21 cellular contexts compared by ENCODE assay signal in genomic region chr21:22200378-22201092, GRCh38.
"Had no signal": no experiment of that assay in that cellular context is flagged by ENCODE, and none has a peak within 500 bp of the region (broad histone marks: within the 10 kb centered on the region; RNA-seq: fewer than 3 reads in every experiment).

No MANE protein-coding gene starts in this region.

- H3K4me3 ChIP-seq: adrenal gland, breast epithelium, gastroesophageal sphincter, heart right ventricle, spleen, testis had no signal

- H3K36me3 ChIP-seq: adrenal gland, breast epithelium, gastroesophageal sphincter, heart right ventricle, neutrophil, spleen had no signal

- H3K9me3 ChIP-seq: adrenal gland, breast epithelium, gastroesophageal sphincter, neutrophil, testis had no signal

- H3K4me1 ChIP-seq: adrenal gland, breast epithelium, gastroesophageal sphincter, heart right ventricle, spleen, testis had no signal

- H3K9me3 Mint-ChIP-seq: activated CD4-positive, alpha-beta T cell treated with anti-CD3 and anti-CD28 coated beads, Interleukin-2, amount 10 ng/mL, durations not matched to agents 7 days and 5 days; stimulated activated memory B cell treated with anti-CD40 and anti-IgM and Interleukin-4, amounts not matched to agents 10 μg/mL and 1 μg/mL and 100 μg/mL, for 72 hours; T-helper 1 cell treated with Interleukin-12 subunit alpha and Interleukin-12 subunit beta and Interleukin-4 antibody, amounts not matched to agents 30 μg/mL and 1 μg/mL, for 36 hours had no signal

- H3K4me3 Mint-ChIP-seq: activated CD4-positive, alpha-beta T cell treated with anti-CD3 and anti-CD28 coated beads, Interleukin-2, amount 10 ng/mL, durations not matched to agents 7 days and 5 days; activated naive CD4-positive, alpha-beta T cell treated with anti-CD3 and anti-CD28 coated beads, Interleukin-2, amount 50 U/mL, for 24 hours; immature natural killer cell; naive thymus-derived CD8-positive, alpha-beta T cell; stimulated activated memory B cell treated with anti-CD40 and anti-IgM and Interleukin-4, amounts not matched to agents 10 μg/mL and 1 μg/mL and 100 μg/mL, for 72 hours; T-helper 1 cell treated with Interleukin-12 subunit alpha and Interleukin-12 subunit beta and Interleukin-4 antibody, amounts not matched to agents 30 μg/mL and 1 μg/mL, for 36 hours had no signal

- H3K27me3 Mint-ChIP-seq: activated CD4-positive, alpha-beta T cell treated with anti-CD3 and anti-CD28 coated beads, Interleukin-2, amount 10 ng/mL, durations not matched to agents 7 days and 5 days; activated naive CD4-positive, alpha-beta T cell treated with anti-CD3 and anti-CD28 coated beads, Interleukin-2, amount 50 U/mL, for 24 hours; naive thymus-derived CD8-positive, alpha-beta T cell; stimulated activated memory B cell treated with anti-CD40 and anti-IgM and Interleukin-4, amounts not matched to agents 10 μg/mL and 1 μg/mL and 100 μg/mL, for 72 hours had no signal

- ATAC-seq: activated CD4-positive, CD25-positive, alpha-beta regulatory T cell treated with anti-CD3 and anti-CD28 coated beads, Interleukin-2, amount 50 U/mL, for 24 hours; gastroesophageal sphincter; heart right ventricle; naive thymus-derived CD8-positive, alpha-beta T cell; stimulated activated memory B cell treated with anti-CD40 and anti-IgM and Interleukin-4, amounts not matched to agents 10 μg/mL and 1 μg/mL and 100 μg/mL, for 72 hours had no signal

- H3K36me3 Mint-ChIP-seq: activated naive CD4-positive, alpha-beta T cell treated with anti-CD3 and anti-CD28 coated beads, Interleukin-2, amount 50 U/mL, for 24 hours; naive thymus-derived CD8-positive, alpha-beta T cell; stimulated activated memory B cell treated with anti-CD40 and anti-IgM and Interleukin-4, amounts not matched to agents 10 μg/mL and 1 μg/mL and 100 μg/mL, for 72 hours had no signal

- FAIRE-seq: astrocyte had no signal

- H3K27me3 ChIP-seq: adrenal gland, breast epithelium, gastroesophageal sphincter, heart right ventricle, neutrophil, spleen, testis had no signal

- H3K27ac Mint-ChIP-seq: activated CD4-positive, alpha-beta T cell treated with anti-CD3 and anti-CD28 coated beads, Interleukin-2, amount 10 ng/mL, durations not matched to agents 7 days and 5 days; activated naive CD4-positive, alpha-beta T cell treated with anti-CD3 and anti-CD28 coated beads, Interleukin-2, amount 50 U/mL, for 24 hours; immature natural killer cell; stimulated activated memory B cell treated with anti-CD40 and anti-IgM and Interleukin-4, amounts not matched to agents 10 μg/mL and 1 μg/mL and 100 μg/mL, for 72 hours; T-helper 1 cell treated with Interleukin-12 subunit alpha and Interleukin-12 subunit beta and Interleukin-4 antibody, amounts not matched to agents 30 μg/mL and 1 μg/mL, for 36 hours had no signal

- DNase-seq: activated CD4-positive, alpha-beta T cell treated with anti-CD3 and anti-CD28 coated beads, Interleukin-2, amount 10 ng/mL, durations not matched to agents 7 days and 5 days; activated CD8-positive, alpha-beta memory T cell treated with anti-CD3 and anti-CD28 coated beads, Interleukin-2, amount 50 U/mL, for 4 hours; activated effector memory CD4-positive, alpha-beta T cell treated with Interleukin-2 at 50 U/mL for 16 hours; activated T-cell treated with anti-CD3 and anti-CD28 coated beads, Interleukin-2, amount 50 U/mL, for 48 hours; adrenal gland; effector CD4-positive, alpha-beta T cell; heart right ventricle; immature natural killer cell; mesenchymal stem cell; naive thymus-derived CD8-positive, alpha-beta T cell; spleen; stimulated activated CD4-positive, alpha-beta T cell treated with anti-CD3 and anti-CD28 coated beads, Interleukin-4, amount 100 ng/mL, for 4 hours; testis had no signal

- H3K27ac ChIP-seq: adrenal gland, breast epithelium, gastroesophageal sphincter, heart right ventricle, neutrophil, spleen, testis had no signal

- H3K4me1 Mint-ChIP-seq: activated CD4-positive, alpha-beta T cell treated with anti-CD3 and anti-CD28 coated beads, Interleukin-2, amount 10 ng/mL, durations not matched to agents 7 days and 5 days; activated naive CD4-positive, alpha-beta T cell treated with anti-CD3 and anti-CD28 coated beads, Interleukin-2, amount 50 U/mL, for 24 hours; immature natural killer cell; naive thymus-derived CD8-positive, alpha-beta T cell; stimulated activated memory B cell treated with anti-CD40 and anti-IgM and Interleukin-4, amounts not matched to agents 10 μg/mL and 1 μg/mL and 100 μg/mL, for 72 hours had no signal
